13 cellular contexts compared by ENCODE assay signal in the genomic region with DNA sequence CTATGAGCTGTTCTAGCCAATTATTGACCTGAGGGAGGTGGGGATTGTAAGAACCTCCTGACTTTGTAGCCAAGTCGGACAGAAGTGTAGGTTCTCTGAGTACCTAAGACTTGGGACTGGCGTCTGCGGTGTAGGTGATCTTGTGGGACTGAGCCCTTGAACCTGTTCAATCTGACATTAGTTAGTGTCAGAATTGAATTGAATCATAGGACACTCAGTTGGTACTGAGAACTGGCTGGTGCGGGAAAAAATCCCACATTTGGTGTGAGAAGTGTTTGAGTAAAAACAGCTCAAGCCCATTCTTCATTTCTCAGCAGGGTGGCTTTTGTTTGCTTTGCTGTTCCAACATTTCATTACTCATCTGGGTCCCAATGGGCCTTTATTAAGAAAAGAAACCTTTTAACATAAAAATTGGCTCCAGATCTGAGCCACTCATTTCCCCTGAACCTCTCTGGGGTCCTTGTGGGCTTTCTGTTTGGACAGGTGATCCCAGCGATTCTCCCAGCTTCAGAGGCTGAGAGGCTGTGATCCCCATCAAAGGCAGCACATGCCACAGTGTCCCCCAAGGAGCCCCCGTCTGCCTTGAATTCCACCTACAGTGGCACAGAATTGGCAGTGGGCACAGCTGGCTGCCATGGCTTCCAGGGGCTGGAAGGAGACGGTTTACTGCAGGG.
DNase-seq lines count a peak whose midpoint lies in the region; ATAC-seq, FAIRE-seq and TF ChIP-seq lines count a peak whose summit lies in the region.
"Had no signal": no experiment of that assay in that cellular context is flagged by ENCODE, and none has a peak within 500 bp of the region (broad histone marks: within the 10 kb centered on the region; RNA-seq: fewer than 3 reads in every experiment).

No MANE protein-coding gene starts in this region.

- H3K4me3 ChIP-seq in GM23248 = peak overlapping the region; percentile 20; the same call in 1 of the 2 replicates
- H3K4me3 ChIP-seq in SJSA1 = peak overlapping the region; percentile 2; the same call in 1 of the 2 replicates
- peak overlapping the region in 1 of 2 donors; percentile 29 for H3K4me3 ChIP-seq in small intestine (ENCODE audit: low read depth in 1 of 2, low read length in 2 of 2)
- H3K4me3 ChIP-seq in CD8-positive, alpha-beta memory T cell (ENCODE audit: low read length) = no peak overlapping the region

- CTCF ChIA-PET in CD8-positive, alpha-beta memory T cell (lab: Charles Lee) = no interaction called here

- H3K27ac Mint-ChIP-seq in immature natural killer cell = no peak overlapping the region
- H3K27ac Mint-ChIP-seq in CD8-positive, alpha-beta memory T cell = no peak overlapping the region
- H3K27ac Mint-ChIP-seq: activated CD8-positive, alpha-beta T cell treated with anti-CD3 and anti-CD28 coated beads, Interleukin-2, amount 10 ng/mL, durations not matched to agents 7 days and 5 days; natural killer cell treated with Interleukin-12 subunit alpha and Interleukin-12 subunit beta and Interleukin-15 and Interleukin-18, amount 100 ng/mL, for 72 hours had no signal

- H2AFZ ChIP-seq in GM23248 = no peak overlapping the region

- H3K9me3 ChIP-seq in GM23248 (ENCODE audit: low read depth) = no peaks in the 10 kb centered on the region
- no peaks in the 10 kb centered on the region for H3K9me3 ChIP-seq in SJSA1 (replicated peaks)
- no peaks in the 10 kb centered on the region for H3K9me3 ChIP-seq in small intestine (ENCODE audit: control insufficient read depth, low read depth)
- H3K9me3 ChIP-seq in CD8-positive, alpha-beta memory T cell (ENCODE audit: low read length) = no peaks in the 10 kb centered on the region

- H3K27me3 ChIP-seq in GM23248 (replicated peaks; ENCODE audit: insufficient read depth) (0 out of 2 replicates have a peak, but pooled peaks cover 4% of the 10 kb centered on the region), SJSA1 (replicated peaks) (no peaks in the 10 kb centered on the region), foreskin keratinocyte (no peaks in the 10 kb centered on the region), small intestine (ENCODE audit: control insufficient read depth in 2 of 2, insufficient read depth in 2 of 2, low read length in 2 of 2) (peaks cover 0 to 1% of the 10 kb centered on the region in 2 donors)
- no peaks in the 10 kb centered on the region for H3K27me3 ChIP-seq in CD8-positive, alpha-beta memory T cell (ENCODE audit: insufficient read depth, low read length, poor library complexity, severe bottlenecking)

- no peaks in the 10 kb centered on the region for H3K36me3 ChIP-seq in GM23248 (ENCODE audit: low read depth)
- no peaks in the 10 kb centered on the region for H3K36me3 ChIP-seq in SJSA1
- no peaks in the 10 kb centered on the region for H3K36me3 ChIP-seq in small intestine (ENCODE audit: control insufficient read depth in 2 of 2, insufficient read depth in 2 of 2, low read length in 2 of 2)
- no peaks in the 10 kb centered on the region for H3K36me3 ChIP-seq in CD8-positive, alpha-beta memory T cell (ENCODE audit: insufficient read depth, low read length)

- 59 to 64% methylated on average over 7 of the region's 7 CpGs for WGBS in GM23248 (ENCODE audit: low coverage in 1 of 2, low lambda C conversion rate in 2 of 2, missing lambda C conversion rate in 2 of 2), 2 experiments
- WGBS in small intestine, 3 donors = 41 to 66% (median 49%) methylated on average over 7 of the region's 7 CpGs

- peak overlapping the region; percentile 62 for H3K9ac ChIP-seq in GM23248

- peaks cover 27% of the 10 kb centered on the region for H3K4me1 ChIP-seq in GM23248 (ENCODE audit: insufficient read depth)
- H3K4me1 ChIP-seq in SJSA1 (replicated peaks) = peaks cover 58% of the 10 kb centered on the region
- H3K4me1 ChIP-seq in foreskin keratinocyte = peaks cover 25% of the 10 kb centered on the region
- peaks cover 0 to 1% of the 10 kb centered on the region in 2 donors for H3K4me1 ChIP-seq in small intestine (ENCODE audit: control insufficient read depth in 2 of 2, insufficient read depth in 1 of 2, low read depth in 1 of 2, low read length in 1 of 2)
- H3K4me1 ChIP-seq in CD8-positive, alpha-beta memory T cell (ENCODE audit: insufficient read depth, low read length) = no peaks in the 10 kb centered on the region

- no peak for FAIRE-seq in small intestine (lab: Jason Lieb, UNC)

- H3K4me1 Mint-ChIP-seq in immature natural killer cell = peaks cover 0 to 7% of the 10 kb centered on the region in 2 donors
- H3K4me1 Mint-ChIP-seq in CD8-positive, alpha-beta memory T cell = no peaks in the 10 kb centered on the region

- no peaks in the 10 kb centered on the region for H4K20me1 ChIP-seq in GM23248 (ENCODE audit: insufficient read depth)

- peak; percentile 75 for DNase-seq in GM23248
- peak; percentile 55 to 67 for DNase-seq in SJSA1 (ENCODE audit: low read depth in 1 of 2, low spot score in 2 of 2)
- no peak for DNase-seq in foreskin keratinocyte
- no peak for DNase-seq in small intestine
- DNase-seq in GM19240 (ENCODE audit: insufficient read length, low spot score) = no peak
- DNase-seq in immature natural killer cell = no peak
- DNase-seq in CD8-positive, alpha-beta memory T cell = no peak
- DNase-seq: activated CD8-positive, alpha-beta T cell treated with anti-CD3 and anti-CD28 coated beads, Interleukin-2, amount 10 ng/mL, durations not matched to agents 7 days and 5 days; glutamatergic neuron; NCI-H2171; stimulated activated CD4-positive, alpha-beta T cell treated with anti-CD3 and anti-CD28 coated beads, Interleukin-4, amount 100 ng/mL, for 24 hours had no signal

- H3K9me2 ChIP-seq in GM23248 (ENCODE audit: insufficient read depth) = no peaks in the 10 kb centered on the region

- in situ Hi-C loops in GM23248 (cut with MboI) = no loop called here

- peaks cover 29% of the 10 kb centered on the region for H3F3A ChIP-seq in GM23248 (ENCODE audit: insufficient read depth)

- H3K9me3 Mint-ChIP-seq in immature natural killer cell = no peaks in the 10 kb centered on the region
- peaks cover 0 to 13% (median 3%) of the 10 kb centered on the region in 5 donors for H3K9me3 Mint-ChIP-seq in CD8-positive, alpha-beta memory T cell
- H3K9me3 Mint-ChIP-seq: natural killer cell treated with Interleukin-12 subunit alpha and Interleukin-12 subunit beta and Interleukin-15 and Interleukin-18, amount 100 ng/mL, for 72 hours had no signal

- no peaks in the 10 kb centered on the region for H3K79me2 ChIP-seq in GM23248 (ENCODE audit: insufficient read depth)

- H3K27ac ChIP-seq in GM23248 (peak overlapping the region; percentile 75), SJSA1 (peak overlapping the region; percentile 89), foreskin keratinocyte (peak overlapping the region; percentile 40), small intestine (ENCODE audit: low read depth in 1 of 2, low read length in 1 of 2) (peak overlapping the region; percentile 86 to 91)
- no peak overlapping the region for H3K27ac ChIP-seq in CD8-positive, alpha-beta memory T cell (ENCODE audit: low read depth, low read length)

- ATAC-seq in foreskin keratinocyte (no peak), HG02852 (IDR thresholded peaks at IDR 0.05; ENCODE audit: unreplicated experiment) (no peak)
- ATAC-seq: activated CD8-positive, alpha-beta T cell treated with anti-CD3 and anti-CD28 coated beads, Interleukin-2, amount 10 ng/mL, durations not matched to agents 7 days and 5 days had no signal

- H3K27me3 Mint-ChIP-seq in immature natural killer cell (ENCODE audit: low read depth in 3 of 3) = peaks cover 2 to 7% (median 5%) of the 10 kb centered on the region in 3 donors
- H3K27me3 Mint-ChIP-seq in CD8-positive, alpha-beta memory T cell = peaks cover 14 to 19% of the 10 kb centered on the region in 2 donors

- no peak for TF ChIP-seq CTCF in foreskin keratinocyte (conservative IDR thresholded peaks at IDR 0.05)

- H3K4me2 ChIP-seq in GM23248 (ENCODE audit: unreplicated experiment) = peak overlapping the region; percentile 73

- H3K4me3 Mint-ChIP-seq in immature natural killer cell = no peak overlapping the region
- H3K4me3 Mint-ChIP-seq in CD8-positive, alpha-beta memory T cell = no peak overlapping the region
- H3K4me3 Mint-ChIP-seq: activated CD8-positive, alpha-beta T cell treated with anti-CD3 and anti-CD28 coated beads, Interleukin-2, amount 10 ng/mL, durations not matched to agents 7 days and 5 days; natural killer cell treated with Interleukin-12 subunit alpha and Interleukin-12 subunit beta and Interleukin-15 and Interleukin-18, amount 100 ng/mL, for 72 hours had no signal

- H3K36me3 Mint-ChIP-seq in immature natural killer cell = no peaks in the 10 kb centered on the region
- H3K36me3 Mint-ChIP-seq in CD8-positive, alpha-beta memory T cell = no peaks in the 10 kb centered on the region
- H3K36me3 Mint-ChIP-seq: natural killer cell treated with Interleukin-12 subunit alpha and Interleukin-12 subunit beta and Interleukin-15 and Interleukin-18, amount 100 ng/mL, for 72 hours had no signal

- POLR2A ChIA-PET in CD8-positive, alpha-beta memory T cell (lab: Charles Lee) = no interaction called here

Comparison
In these comparisons a context has a peak if more than half of its experiments do, and no peak if none do; other contexts are left out.
1. DNase-seq: peak in GM23248 (single experiment) and SJSA1 (2 of 2); none in foreskin keratinocyte (0 of 2), small intestine (single experiment), GM19240 (single experiment), immature natural killer cell (0 of 3) and CD8-positive, alpha-beta memory T cell (0 of 5).